ENCODE assay signal across 21 cellular contexts in genomic region chrX:130343411-130343810, GRCh38. TPM values are rescaled to one million over a fixed set of nuclear protein-coding genes. Genes with fewer than 3 reads are reported as not detected.
"Had no signal": no experiment of that assay in that cellular context is flagged by ENCODE, and none has a peak within 500 bp of the region (broad histone marks: within the 10 kb centered on the region; RNA-seq: fewer than 3 reads in every experiment).

No MANE protein-coding gene starts in this region.

- H3K27me3 ChIP-seq: esophagus squamous epithelium, gastrocnemius medialis, heart left ventricle, neural progenitor cell, tibial artery, uterus had no signal

- H3K9me3 ChIP-seq: esophagus squamous epithelium, gastrocnemius medialis, heart left ventricle, lower lobe of right lung, tibial artery, uterus had no signal

- H3K27ac ChIP-seq: esophagus squamous epithelium, gastrocnemius medialis, heart left ventricle, lower lobe of right lung, neural progenitor cell, tibial artery, uterus had no signal

- H3K9ac ChIP-seq: neural progenitor cell had no signal

- H3K36me3 ChIP-seq: esophagus squamous epithelium, gastrocnemius medialis, heart left ventricle, lower lobe of right lung, neural progenitor cell, tibial artery, uterus had no signal

- H3K4me2 ChIP-seq: neural progenitor cell had no signal

- H2AFZ ChIP-seq: neural progenitor cell had no signal

- ATAC-seq: gastrocnemius medialis, heart left ventricle, left colon, lower lobe of right lung had no signal

- DNase-seq: activated CD4-positive, alpha-beta T cell treated with anti-CD3 and anti-CD28 coated beads, Interleukin-2, amount 50 U/mL, for 48 hours; activated CD4-positive, CD25-positive, alpha-beta regulatory T cell treated with anti-CD3 and anti-CD28 coated beads, Interleukin-2, amount 50 U/mL, for 72 hours; activated naive CD4-positive, alpha-beta T cell treated with anti-CD3 and anti-CD28 coated beads, Interleukin-2, amount 10 ng/mL, durations not matched to agents 7 days and 5 days; activated T-cell treated with anti-CD3 and anti-CD28 coated beads, Interleukin-2, amount 50 U/mL, for 1 hour; central memory CD4-positive, alpha-beta T cell; cortex of kidney; effector CD8-positive, alpha-beta T cell; esophagus squamous epithelium; gastrocnemius medialis; heart left ventricle; left colon; lower lobe of right lung; stimulated activated CD4-positive, alpha-beta T cell treated with anti-CD3 and anti-CD28 coated beads, Interleukin-12 subunit alpha, Interleukin-12 subunit beta, amount 100 ng/mL, for 4 hours; stimulated activated CD4-positive, alpha-beta T cell treated with anti-CD3 and anti-CD28 coated beads, Interleukin-2, amount 100 ng/mL, for 24 hours; T-helper 9 cell; tibial artery; uterus had no signal

- H3K4me1 ChIP-seq: gastrocnemius medialis, lower lobe of right lung, neural progenitor cell, uterus had no signal

- H3K4me3 ChIP-seq: esophagus squamous epithelium, gastrocnemius medialis, heart left ventricle, lower lobe of right lung, neural progenitor cell, tibial artery, uterus had no signal

RNA-seq across cellular contexts. Expression of gene GPR119, which starts 42.1 kb away (rescaled TPM):
- total RNA-seq: activated T-helper 2 cell treated with anti-CD3 and anti-CD28 coated beads, Interferon-gamma antibody, Interleukin-2, Interleukin-4, amounts not matched to agents 10 μg/mL and 5 μg/mL and 100 μg/mL, durations not matched to agents 14 hours and 24 hours and 36 hours; endothelial cell of umbilical vein; esophagus squamous epithelium; gastrocnemius medialis; heart left ventricle; lower lobe of right lung; osteocyte; uterus had no signal
- polyA plus RNA-seq: endothelial cell of umbilical vein, heart left ventricle had no signal
